ENCODE assay signal across 1 cellular context in the genomic region with DNA sequence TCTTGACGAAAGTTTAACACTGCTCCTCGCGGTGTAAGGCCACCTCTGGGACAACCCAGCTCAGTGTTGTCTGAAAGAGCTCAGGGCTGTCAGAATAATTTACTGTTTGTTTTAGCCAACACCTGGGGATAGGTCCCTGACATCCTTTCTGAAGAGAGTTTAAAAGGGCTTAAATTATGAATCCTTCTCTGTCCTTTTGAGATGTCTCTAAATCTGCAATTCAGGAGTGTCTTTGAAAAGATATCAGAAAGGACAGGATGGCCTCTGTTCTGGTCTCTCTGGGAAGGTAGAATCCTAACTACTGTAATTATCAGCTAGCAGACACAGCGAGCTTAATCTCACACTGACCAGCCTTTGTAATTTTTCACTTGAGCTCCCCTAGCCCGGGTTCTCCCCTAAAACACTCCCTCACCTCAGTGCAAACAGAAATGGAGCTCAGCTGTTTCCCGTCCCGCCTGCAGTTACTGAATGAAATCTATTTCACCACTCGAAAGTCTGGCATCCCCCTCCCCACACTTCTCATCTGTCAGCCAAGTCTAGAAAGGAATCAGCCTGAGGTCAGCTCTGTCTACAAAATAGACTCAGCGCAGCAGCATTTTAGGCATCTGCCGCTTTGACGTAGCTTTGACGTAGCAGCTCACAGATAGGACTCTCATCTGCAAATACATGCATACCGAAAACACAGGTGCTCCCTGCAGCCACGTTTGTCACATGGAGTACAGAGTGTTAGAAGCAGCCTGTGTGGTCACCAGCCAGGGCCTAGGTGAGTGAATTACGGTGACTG.
A peak's percentile ranks its signal among the peaks of the same experiment; 100 is the strongest.
TF ChIP-seq lines count a peak whose summit lies in the region.

No MANE protein-coding gene starts in this region.

TF ChIP-seq in K562, 482 proteins besides CTCF, POLR2A, EP300 and RAD21 (continued from another document and continues in another):
- TF ChIP-seq, protein P1, sequence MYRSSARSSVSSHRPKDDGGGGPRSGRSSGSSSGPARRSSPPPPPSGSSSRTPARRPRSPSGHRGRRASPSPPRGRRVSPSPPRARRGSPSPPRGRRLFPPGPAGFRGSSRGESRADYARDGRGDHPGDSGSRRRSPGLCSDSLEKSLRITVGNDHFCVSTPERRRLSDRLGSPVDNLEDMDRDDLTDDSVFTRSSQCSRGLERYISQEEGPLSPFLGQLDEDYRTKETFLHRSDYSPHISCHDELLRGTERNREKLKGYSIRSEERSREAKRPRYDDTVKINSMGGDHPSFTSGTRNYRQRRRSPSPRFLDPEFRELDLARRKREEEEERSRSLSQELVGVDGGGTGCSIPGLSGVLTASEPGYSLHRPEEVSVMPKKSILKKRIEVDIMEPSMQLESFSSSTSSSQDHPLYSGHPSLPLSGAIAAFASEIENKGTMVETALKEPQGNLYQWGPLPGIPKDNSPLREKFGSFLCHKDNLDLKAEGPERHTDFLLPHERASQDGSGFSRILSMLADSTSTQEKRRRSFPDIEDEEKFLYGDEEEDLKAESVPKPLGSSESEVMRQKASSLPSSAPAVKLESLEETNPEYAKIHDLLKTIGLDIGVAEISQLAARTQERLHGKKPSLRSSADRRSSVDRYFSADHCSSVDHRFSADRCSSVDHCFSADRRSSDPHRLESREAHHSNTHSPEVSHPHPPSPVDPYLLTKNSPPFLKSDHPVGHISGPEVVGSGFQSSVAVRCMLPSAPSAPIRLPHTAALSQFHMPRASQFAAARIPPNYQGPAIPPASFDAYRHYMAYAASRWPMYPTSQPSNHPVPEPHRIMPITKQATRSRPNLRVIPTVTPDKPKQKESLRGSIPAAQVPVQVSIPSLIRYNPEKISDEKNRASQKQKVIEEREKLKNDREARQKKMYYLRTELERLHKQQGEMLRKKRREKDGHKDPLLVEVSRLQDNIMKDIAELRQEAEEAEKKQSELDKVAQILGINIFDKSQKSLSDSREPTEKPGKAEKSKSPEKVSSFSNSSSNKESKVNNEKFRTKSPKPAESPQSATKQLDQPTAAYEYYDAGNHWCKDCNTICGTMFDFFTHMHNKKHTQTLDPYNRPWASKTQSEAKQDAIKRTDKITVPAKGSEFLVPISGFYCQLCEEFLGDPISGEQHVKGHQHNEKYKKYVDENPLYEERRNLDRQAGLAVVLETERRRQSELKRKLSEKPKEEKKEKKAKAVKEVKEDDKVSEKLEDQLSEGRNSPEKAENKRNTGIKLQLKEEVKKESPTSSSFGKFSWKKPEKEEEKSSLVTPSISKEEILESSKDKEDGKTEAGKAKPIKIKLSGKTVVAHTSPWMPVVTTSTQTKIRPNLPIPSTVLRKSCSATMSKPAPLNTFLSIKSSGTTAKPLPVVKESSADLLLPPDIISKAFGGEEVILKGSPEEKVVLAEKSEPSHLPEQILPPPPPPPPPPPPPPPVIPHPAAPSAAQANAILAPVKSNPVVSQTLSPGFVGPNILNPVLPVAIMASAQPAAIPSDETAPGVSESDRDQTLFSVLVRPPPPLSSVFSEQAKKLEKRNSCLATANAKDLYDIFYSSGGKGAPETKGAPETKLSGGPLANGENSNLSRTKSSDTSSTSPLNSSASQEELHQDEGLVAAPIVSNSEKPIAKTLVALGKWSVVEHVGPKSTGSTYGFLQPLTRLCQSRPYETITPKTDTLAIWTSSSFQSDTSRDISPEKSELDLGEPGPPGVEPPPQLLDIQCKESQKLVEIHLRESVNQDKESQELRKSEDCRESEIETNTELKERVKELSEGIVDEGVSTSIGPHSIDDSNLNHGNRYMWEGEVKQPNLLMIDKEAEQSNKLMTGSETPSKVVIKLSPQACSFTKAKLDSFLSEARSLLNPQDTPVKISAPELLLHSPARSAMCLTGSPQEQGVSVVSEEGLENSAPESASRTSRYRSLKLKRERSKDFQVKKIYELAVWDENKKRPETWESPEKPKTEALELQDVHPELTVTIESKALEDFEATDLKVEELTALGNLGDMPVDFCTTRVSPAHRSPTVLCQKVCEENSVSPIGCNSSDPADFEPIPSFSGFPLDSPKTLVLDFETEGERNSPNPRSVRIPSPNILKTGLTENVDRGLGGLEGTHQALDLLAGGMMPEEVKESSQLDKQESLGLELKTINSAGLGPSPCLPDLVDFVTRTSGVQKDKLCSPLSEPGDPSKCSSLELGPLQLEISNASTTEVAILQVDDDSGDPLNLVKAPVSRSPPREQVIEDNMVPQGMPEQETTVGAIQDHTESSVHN (IDR thresholded peaks at IDR 0.05; ENCODE audit: borderline replicate concordance in 1 of 2, low read depth in 1 of 2), result no peak
- no peak for TF ChIP-seq IRF2 (CRISPR knock-in tag; IDR thresholded peaks at IDR 0.05)
- TF ChIP-seq SRSF3 (IDR thresholded peaks at IDR 0.05; ENCODE audit: insufficient read depth, low read length), result no peak
- TF ChIP-seq MAZ (CRISPR knock-in tag; conservative IDR thresholded peaks at IDR 0.05 in 1 of 2, IDR thresholded peaks at IDR 0.05 in 1 of 2), result peak in 1 of 2 experiments; percentile 51; a peak in 1 of 4 replicates
- TF ChIP-seq, protein P2, sequence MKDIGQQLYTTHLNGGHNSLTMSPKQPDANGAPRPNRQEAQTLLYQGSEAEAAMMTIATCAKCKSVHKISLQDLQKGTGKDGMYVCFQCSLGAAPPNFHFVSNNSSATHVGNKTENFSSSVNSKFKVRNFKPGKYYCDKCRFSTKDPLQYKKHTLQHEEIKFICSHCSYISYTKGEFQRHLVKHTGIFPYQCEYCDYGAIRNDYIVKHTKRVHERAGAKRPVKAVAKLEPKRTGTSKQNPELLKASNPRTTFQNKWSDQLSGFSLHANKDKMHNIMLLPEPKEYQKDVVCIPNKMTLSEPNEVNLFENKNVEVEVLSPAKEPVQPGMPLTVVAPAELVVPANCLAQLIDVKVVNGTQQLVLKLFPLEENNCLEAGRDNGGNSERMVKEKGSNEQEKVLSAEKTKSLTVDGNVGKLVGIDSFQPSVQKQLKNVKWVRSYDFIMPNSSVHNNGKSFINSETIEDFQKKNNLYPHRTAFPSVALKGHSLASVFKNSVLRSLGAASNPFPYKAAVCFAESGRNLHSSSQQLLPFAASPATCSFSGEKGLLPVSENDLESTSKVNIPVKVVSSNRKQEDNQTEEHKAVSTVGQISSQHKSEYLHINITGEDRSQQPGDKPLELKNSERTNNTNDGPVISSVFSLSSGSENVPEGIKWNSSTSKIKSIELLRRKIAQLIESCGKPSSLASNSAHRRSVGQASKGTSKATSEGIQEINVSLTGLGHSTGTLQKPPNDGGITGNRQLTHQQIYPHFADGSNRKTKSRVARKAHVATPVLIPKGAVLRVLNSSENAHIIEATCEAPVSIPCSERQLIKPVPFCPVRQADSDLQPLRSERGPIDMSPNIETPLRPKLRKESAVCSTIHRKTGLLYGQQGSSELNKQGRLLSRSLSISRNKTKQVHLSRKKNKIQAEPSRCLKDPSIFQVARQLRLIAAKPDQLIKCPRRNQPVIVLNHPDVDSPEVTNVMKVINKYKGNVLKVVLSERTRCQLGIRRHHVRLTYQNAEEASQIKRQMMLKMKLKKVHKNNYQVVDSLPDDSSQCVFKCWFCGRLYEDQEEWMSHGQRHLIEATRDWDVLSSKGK (CRISPR knock-in tag; IDR thresholded peaks at IDR 0.05), result no peak
- peak; percentile 78 for TF ChIP-seq NFIC (IDR thresholded peaks at IDR 0.05)
- no peak for TF ChIP-seq ZNF699 (CRISPR knock-in tag; IDR thresholded peaks at IDR 0.05; ENCODE audit: insufficient replicate concordance)
- TF ChIP-seq, protein P3, sequence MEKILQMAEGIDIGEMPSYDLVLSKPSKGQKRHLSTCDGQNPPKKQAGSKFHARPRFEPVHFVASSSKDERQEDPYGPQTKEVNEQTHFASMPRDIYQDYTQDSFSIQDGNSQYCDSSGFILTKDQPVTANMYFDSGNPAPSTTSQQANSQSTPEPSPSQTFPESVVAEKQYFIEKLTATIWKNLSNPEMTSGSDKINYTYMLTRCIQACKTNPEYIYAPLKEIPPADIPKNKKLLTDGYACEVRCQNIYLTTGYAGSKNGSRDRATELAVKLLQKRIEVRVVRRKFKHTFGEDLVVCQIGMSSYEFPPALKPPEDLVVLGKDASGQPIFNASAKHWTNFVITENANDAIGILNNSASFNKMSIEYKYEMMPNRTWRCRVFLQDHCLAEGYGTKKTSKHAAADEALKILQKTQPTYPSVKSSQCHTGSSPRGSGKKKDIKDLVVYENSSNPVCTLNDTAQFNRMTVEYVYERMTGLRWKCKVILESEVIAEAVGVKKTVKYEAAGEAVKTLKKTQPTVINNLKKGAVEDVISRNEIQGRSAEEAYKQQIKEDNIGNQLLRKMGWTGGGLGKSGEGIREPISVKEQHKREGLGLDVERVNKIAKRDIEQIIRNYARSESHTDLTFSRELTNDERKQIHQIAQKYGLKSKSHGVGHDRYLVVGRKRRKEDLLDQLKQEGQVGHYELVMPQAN (IDR thresholded peaks at IDR 0.05; ENCODE audit: borderline replicate concordance), result no peak
- TF ChIP-seq, protein P4, sequence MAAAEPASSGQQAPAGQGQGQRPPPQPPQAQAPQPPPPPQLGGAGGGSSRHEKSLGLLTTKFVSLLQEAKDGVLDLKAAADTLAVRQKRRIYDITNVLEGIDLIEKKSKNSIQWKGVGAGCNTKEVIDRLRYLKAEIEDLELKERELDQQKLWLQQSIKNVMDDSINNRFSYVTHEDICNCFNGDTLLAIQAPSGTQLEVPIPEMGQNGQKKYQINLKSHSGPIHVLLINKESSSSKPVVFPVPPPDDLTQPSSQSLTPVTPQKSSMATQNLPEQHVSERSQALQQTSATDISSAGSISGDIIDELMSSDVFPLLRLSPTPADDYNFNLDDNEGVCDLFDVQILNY (CRISPR knock-in tag; IDR thresholded peaks at IDR 0.05), result no peak
- peak; percentile 84 for TF ChIP-seq DACH1 (IDR thresholded peaks at IDR 0.05; ENCODE audit: partially characterized antibody)
- no peak for TF ChIP-seq ZNF780A (CRISPR knock-in tag; IDR thresholded peaks at IDR 0.05)
- TF ChIP-seq TBP (optimal IDR thresholded peaks at IDR 0.05; ENCODE audit: low read depth, low read length), result no peak
- TF ChIP-seq CHD1 (IDR thresholded peaks at IDR 0.05; ENCODE audit: low read length), result no peak
- TF ChIP-seq ZNF444 (CRISPR knock-in tag; IDR thresholded peaks at IDR 0.05), result peak; percentile 13; the same call in 1 of the 2 replicates
- TF ChIP-seq NCOA4 (IDR thresholded peaks at IDR 0.05; ENCODE audit: partially characterized antibody), result no peak
- TF ChIP-seq, protein P5, sequence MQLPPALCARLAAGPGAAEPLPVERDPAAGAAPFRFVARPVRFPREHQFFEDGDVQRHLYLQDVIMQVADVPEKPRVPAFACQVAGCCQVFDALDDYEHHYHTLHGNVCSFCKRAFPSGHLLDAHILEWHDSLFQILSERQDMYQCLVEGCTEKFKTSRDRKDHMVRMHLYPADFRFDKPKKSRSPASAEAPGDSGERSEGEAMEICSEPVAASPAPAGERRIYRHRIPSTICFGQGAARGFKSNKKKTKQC (CRISPR knock-in tag; IDR thresholded peaks at IDR 0.05), result no peak; the same call in 1 of the 2 replicates
- TF ChIP-seq, protein P6, sequence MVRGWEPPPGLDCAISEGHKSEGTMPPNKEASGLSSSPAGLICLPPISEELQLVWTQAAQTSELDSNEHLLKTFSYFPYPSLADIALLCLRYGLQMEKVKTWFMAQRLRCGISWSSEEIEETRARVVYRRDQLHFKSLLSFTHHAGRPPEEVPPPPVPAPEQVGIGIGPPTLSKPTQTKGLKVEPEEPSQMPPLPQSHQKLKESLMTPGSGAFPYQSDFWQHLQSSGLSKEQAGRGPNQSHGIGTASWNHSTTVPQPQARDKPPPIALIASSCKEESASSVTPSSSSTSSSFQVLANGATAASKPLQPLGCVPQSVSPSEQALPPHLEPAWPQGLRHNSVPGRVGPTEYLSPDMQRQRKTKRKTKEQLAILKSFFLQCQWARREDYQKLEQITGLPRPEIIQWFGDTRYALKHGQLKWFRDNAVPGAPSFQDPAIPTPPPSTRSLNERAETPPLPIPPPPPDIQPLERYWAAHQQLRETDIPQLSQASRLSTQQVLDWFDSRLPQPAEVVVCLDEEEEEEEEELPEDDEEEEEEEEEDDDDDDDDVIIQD (CRISPR knock-in tag; IDR thresholded peaks at IDR 0.05), result no peak
- TF ChIP-seq DNMT1 (IDR thresholded peaks at IDR 0.05), result peak; percentile 32; the same call in 1 of the 2 replicates
- TF ChIP-seq, protein P7, sequence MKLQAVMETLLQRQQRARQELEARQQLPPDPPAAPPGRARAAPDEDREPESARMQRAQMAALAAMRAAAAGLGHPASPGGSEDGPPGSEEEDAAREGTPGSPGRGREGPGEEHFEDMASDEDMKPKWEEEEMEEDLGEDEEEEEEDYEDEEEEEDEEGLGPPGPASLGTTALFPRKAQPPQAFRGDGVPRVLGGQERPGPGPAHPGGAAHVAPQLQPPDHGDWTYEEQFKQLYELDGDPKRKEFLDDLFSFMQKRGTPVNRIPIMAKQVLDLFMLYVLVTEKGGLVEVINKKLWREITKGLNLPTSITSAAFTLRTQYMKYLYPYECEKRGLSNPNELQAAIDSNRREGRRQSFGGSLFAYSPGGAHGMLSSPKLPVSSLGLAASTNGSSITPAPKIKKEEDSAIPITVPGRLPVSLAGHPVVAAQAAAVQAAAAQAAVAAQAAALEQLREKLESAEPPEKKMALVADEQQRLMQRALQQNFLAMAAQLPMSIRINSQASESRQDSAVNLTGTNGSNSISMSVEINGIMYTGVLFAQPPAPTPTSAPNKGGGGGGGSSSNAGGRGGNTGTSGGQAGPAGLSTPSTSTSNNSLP (IDR thresholded peaks at IDR 0.05; ENCODE audit: borderline replicate concordance, low read depth, low read length), result peak; percentile 69; the same call in 1 of the 2 replicates
- TF ChIP-seq NCOA1 (IDR thresholded peaks at IDR 0.05; ENCODE audit: low read depth), result peak; percentile 68; the same call in 1 of the 2 replicates
- TF ChIP-seq ESRRB (CRISPR knock-in tag; IDR thresholded peaks at IDR 0.05; ENCODE audit: borderline replicate concordance), result no peak
- 0 out of 2 replicates have a peak, but pooled peaks have one; percentile 23 for TF ChIP-seq BRD4 (IDR thresholded peaks at IDR 0.05)
- TF ChIP-seq HMGN3 (IDR thresholded peaks at IDR 0.05; ENCODE audit: borderline replicate concordance, extremely low read depth, insufficient read length, low read depth, low read length), result no peak
- no peak for TF ChIP-seq HCFC1 (IDR thresholded peaks at IDR 0.05; ENCODE audit: low read depth, low read length)
- TF ChIP-seq, protein P8, sequence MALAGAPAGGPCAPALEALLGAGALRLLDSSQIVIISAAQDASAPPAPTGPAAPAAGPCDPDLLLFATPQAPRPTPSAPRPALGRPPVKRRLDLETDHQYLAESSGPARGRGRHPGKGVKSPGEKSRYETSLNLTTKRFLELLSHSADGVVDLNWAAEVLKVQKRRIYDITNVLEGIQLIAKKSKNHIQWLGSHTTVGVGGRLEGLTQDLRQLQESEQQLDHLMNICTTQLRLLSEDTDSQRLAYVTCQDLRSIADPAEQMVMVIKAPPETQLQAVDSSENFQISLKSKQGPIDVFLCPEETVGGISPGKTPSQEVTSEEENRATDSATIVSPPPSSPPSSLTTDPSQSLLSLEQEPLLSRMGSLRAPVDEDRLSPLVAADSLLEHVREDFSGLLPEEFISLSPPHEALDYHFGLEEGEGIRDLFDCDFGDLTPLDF (CRISPR knock-in tag; IDR thresholded peaks at IDR 0.05), result no peak; the same call in 1 of the 2 replicates
- no peak for TF ChIP-seq ZNF274 (IDR thresholded peaks at IDR 0.05; ENCODE audit: borderline replicate concordance, low read depth, low read length)
- peak; percentile 64; the same call in 1 of the 2 replicates for TF ChIP-seq CBX5 (IDR thresholded peaks at IDR 0.05; ENCODE audit: borderline replicate concordance, low read depth)
- TF ChIP-seq MAFG (tag; conservative IDR thresholded peaks at IDR 0.05), result no peak
- no peak for TF ChIP-seq KAT8 (IDR thresholded peaks at IDR 0.05; ENCODE audit: low read depth)
- no peak for TF ChIP-seq ZNF507 (tag; conservative IDR thresholded peaks at IDR 0.05)
